In the genomic region with DNA sequence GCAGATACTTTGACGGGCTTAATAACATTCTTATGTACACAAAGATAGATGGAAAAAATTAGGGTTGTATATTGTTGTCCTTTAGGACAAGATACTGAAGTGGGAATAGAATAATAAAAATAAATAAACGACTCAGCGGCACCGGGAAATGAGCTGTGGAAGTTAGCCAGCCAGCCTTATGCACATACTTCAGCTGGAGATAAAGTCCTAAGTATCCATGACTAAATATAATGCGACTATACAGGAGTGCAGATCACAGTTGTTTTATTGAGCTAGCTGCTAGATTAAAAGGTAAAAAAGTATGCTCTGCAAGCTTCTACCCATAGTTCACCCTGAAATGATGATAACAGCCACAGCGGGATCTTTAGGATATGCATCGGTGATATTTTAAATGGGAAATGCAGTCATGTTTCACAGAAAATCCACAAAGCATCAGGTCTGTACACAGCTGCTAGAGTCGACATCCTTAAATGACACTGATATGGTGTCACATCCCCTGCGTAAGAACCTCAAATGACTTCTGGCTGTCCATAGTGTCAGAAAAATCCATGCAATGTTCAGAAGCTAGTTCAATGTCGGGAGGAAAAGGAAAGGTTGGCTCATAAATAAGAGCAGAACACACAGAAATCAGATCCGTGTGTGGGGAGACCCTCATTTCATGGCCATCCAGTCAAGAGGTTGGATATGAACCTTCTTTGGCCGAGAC, we compare ENCODE assay signal across 26 cellular contexts.
"Had no signal": no experiment of that assay in that cellular context is flagged by ENCODE, and none has a peak within 500 bp of the region (broad histone marks: within the 10 kb centered on the region; RNA-seq: fewer than 3 reads in every experiment).

No MANE protein-coding gene starts in this region.

- H3K36me3 ChIP-seq: brain microvascular endothelial cell had no signal

- H3K27me3 ChIP-seq: brain microvascular endothelial cell had no signal

- H3K27ac ChIP-seq: brain microvascular endothelial cell, KMS-11, SK-N-MC had no signal

- ATAC-seq: activated CD4-positive, CD25-positive, alpha-beta regulatory T cell treated with anti-CD3 and anti-CD28 coated beads, Interleukin-2, amount 50 U/mL, for 24 hours; activated naive CD8-positive, alpha-beta T cell treated with anti-CD3 and anti-CD28 coated beads, Interleukin-2, amount 50 U/mL, for 24 hours; activated T-cell treated with anti-CD3 and anti-CD28 coated beads, Interleukin-2, amount 50 U/mL, for 4 hours; Panc1; WTC11 had no signal

- H3K4me3 ChIP-seq: SK-N-MC had no signal

- DNase-seq: activated CD4-positive, alpha-beta memory T cell treated with anti-CD3 and anti-CD28 coated beads for 36 hours; activated CD4-positive, alpha-beta T cell treated with anti-CD3 and anti-CD28 coated beads for 4 hours; activated CD4-positive, alpha-beta T cell treated with anti-CD3 and anti-CD28 coated beads, Interleukin-2, amount 50 U/mL, for 1 hour; activated CD8-positive, alpha-beta memory T cell treated with anti-CD3 and anti-CD28 coated beads, Interleukin-2, amount 50 U/mL, for 4 hours; activated naive CD4-positive, alpha-beta T cell treated with anti-CD3 and anti-CD28 coated beads, Interleukin-2, amount 10 ng/mL, durations not matched to agents 7 days and 5 days; activated naive CD8-positive, alpha-beta T cell treated with anti-CD3 and anti-CD28 coated beads, Interleukin-2, amount 50 U/mL, for 24 hours; activated T-cell treated with anti-CD3 and anti-CD28 coated beads for 4 hours; activated T-cell treated with anti-CD3 and anti-CD28 coated beads, Interleukin-2, amount 50 U/mL, for 4 hours; aorta; brain microvascular endothelial cell; MM.1S; MV-4-11; NCI-H1092; NCI-H1436 treated with DMSO at 0.1 percent for 48 hours; NCI-H187; NCI-H2029 treated with DMSO at 0.1 percent for 48 hours; NCI-H2107; NCI-H226; NCI-H446 treated with DMSO at 0.1 percent for 48 hours; NCI-H524 treated with DMSO at 0.1 percent for 48 hours; NCI-H774 had no signal
